Comparison of ENCODE assay signal across 12 cellular contexts in genomic region chr1:221716713-221717490, GRCh38. TPM values are rescaled to one million over a fixed set of nuclear protein-coding genes. Genes with fewer than 3 reads are reported as not detected.
DNase-seq lines count a peak whose midpoint lies in the region; ATAC-seq and TF ChIP-seq lines count a peak whose summit lies in the region.
"Had no signal": no experiment of that assay in that cellular context is flagged by ENCODE, and none has a peak within 500 bp of the region (broad histone marks: within the 10 kb centered on the region; RNA-seq: fewer than 3 reads in every experiment).

No MANE protein-coding gene starts in this region.

- peaks cover 83% of the 10 kb centered on the region for H3K4me1 Mint-ChIP-seq in dendritic cell treated with granulocyte-macrophage colony-stimulating factor and Interleukin-4, amounts not matched to agents 40 ng/mL and 50 ng/mL, for 4 days (ENCODE audit: low read depth)

- H3K27me3 ChIP-seq in cardiac muscle cell (no peaks in the 10 kb centered on the region), heart left ventricle (no peaks in the 10 kb centered on the region), muscle layer of duodenum (ENCODE audit: low read depth, low read length) (no peaks in the 10 kb centered on the region), tibial nerve (no peaks in the 10 kb centered on the region)
- H3K27me3 ChIP-seq: right atrium auricular region, upper lobe of left lung had no signal

- no peak for ATAC-seq in heart left ventricle
- ATAC-seq in GM18867 (IDR thresholded peaks at IDR 0.05; ENCODE audit: unreplicated experiment), result no peak
- no peak for ATAC-seq in HG02642 (IDR thresholded peaks at IDR 0.05; ENCODE audit: poor library complexity, unreplicated experiment)

- H3K9me3 Mint-ChIP-seq in dendritic cell treated with granulocyte-macrophage colony-stimulating factor and Interleukin-4, amounts not matched to agents 40 ng/mL and 50 ng/mL, for 4 days, result no peaks in the 10 kb centered on the region

- H3K27ac ChIP-seq in cardiac muscle cell, result peak overlapping the region; percentile 42
- peak overlapping the region in 1 of 12 donors; percentile 75 for H3K27ac ChIP-seq in heart left ventricle
- H3K27ac ChIP-seq in muscle layer of duodenum (ENCODE audit: low read length), result peak overlapping the region; percentile 50
- H3K27ac ChIP-seq in tibial nerve, result no peak overlapping the region
- H3K27ac ChIP-seq: right atrium auricular region had no signal

- H3K27ac Mint-ChIP-seq in dendritic cell treated with granulocyte-macrophage colony-stimulating factor and Interleukin-4, amounts not matched to agents 40 ng/mL and 50 ng/mL, for 4 days, result peak overlapping the region; percentile 40

- no peaks in the 10 kb centered on the region for H3K27me3 Mint-ChIP-seq in dendritic cell treated with granulocyte-macrophage colony-stimulating factor and Interleukin-4, amounts not matched to agents 40 ng/mL and 50 ng/mL, for 4 days

- H3K36me3 ChIP-seq in cardiac muscle cell (no peaks in the 10 kb centered on the region), heart left ventricle (no peaks in the 10 kb centered on the region), muscle layer of duodenum (ENCODE audit: control insufficient read depth in 1 of 2, insufficient read depth in 2 of 2, low read length in 2 of 2) (no peaks in the 10 kb centered on the region), tibial nerve (no peaks in the 10 kb centered on the region)
- H3K36me3 ChIP-seq: right atrium auricular region, upper lobe of left lung had no signal

- TF ChIP-seq CTCF in cardiac muscle cell (IDR thresholded peaks at IDR 0.05; ENCODE audit: low read depth, low read length) (no peak), heart left ventricle (IDR thresholded peaks at IDR 0.05) (no peak), tibial nerve (IDR thresholded peaks at IDR 0.05) (no peak)

- no peak overlapping the region for H3K4me3 Mint-ChIP-seq in dendritic cell treated with granulocyte-macrophage colony-stimulating factor and Interleukin-4, amounts not matched to agents 40 ng/mL and 50 ng/mL, for 4 days

- TF ChIP-seq POLR2A in heart left ventricle (IDR thresholded peaks at IDR 0.05) (no peak), tibial nerve (IDR thresholded peaks at IDR 0.05) (no peak)

- H3K9me3 ChIP-seq in cardiac muscle cell (ENCODE audit: low read depth) (no peaks in the 10 kb centered on the region), heart left ventricle (no peaks in the 10 kb centered on the region), muscle layer of duodenum (ENCODE audit: control insufficient read depth in 1 of 2, low read length in 2 of 2) (no peaks in the 10 kb centered on the region), tibial nerve (no peaks in the 10 kb centered on the region)
- H3K9me3 ChIP-seq: right atrium auricular region, upper lobe of left lung had no signal

- intact Hi-C loops in heart left ventricle (cut with DNase I), result no loop called here
- intact Hi-C loops in dendritic cell treated with granulocyte-macrophage colony-stimulating factor and Interleukin-4, amounts not matched to agents 40 ng/mL and 50 ng/mL, for 4 days (cut with micrococcal nuclease), result no loop called here

- peak in 1 of 2 donors; percentile 19 for DNase-seq in cardiac muscle cell (ENCODE audit: low read depth in 1 of 2, low spot score in 1 of 2)
- DNase-seq in heart left ventricle, result no peak
- DNase-seq in pons (ENCODE audit: low spot score), result no peak
- no peak for DNase-seq in tibial nerve (ENCODE audit: low spot score in 2 of 2)
- DNase-seq: effector CD4-positive, alpha-beta T cell; T-helper 2 cell; upper lobe of left lung had no signal

- no peak overlapping the region for H3K4me3 ChIP-seq in cardiac muscle cell
- H3K4me3 ChIP-seq in heart left ventricle, result no peak overlapping the region
- no peak overlapping the region for H3K4me3 ChIP-seq in muscle layer of duodenum (ENCODE audit: low read depth in 1 of 2, low read length in 2 of 2)
- no peak overlapping the region for H3K4me3 ChIP-seq in tibial nerve
- H3K4me3 ChIP-seq: right atrium auricular region, upper lobe of left lung had no signal

- no peaks in the 10 kb centered on the region for H3K36me3 Mint-ChIP-seq in dendritic cell treated with granulocyte-macrophage colony-stimulating factor and Interleukin-4, amounts not matched to agents 40 ng/mL and 50 ng/mL, for 4 days (ENCODE audit: low read depth)

- no peak for TF ChIP-seq EP300 in tibial nerve (IDR thresholded peaks at IDR 0.05)

- H3K4me1 ChIP-seq in cardiac muscle cell (ENCODE audit: low read depth) (peaks cover 30% of the 10 kb centered on the region), heart left ventricle (peaks cover 0 to 86% (median 4%) of the 10 kb centered on the region in 12 donors), muscle layer of duodenum (ENCODE audit: control insufficient read depth in 1 of 2, insufficient read depth in 2 of 2, low read length in 2 of 2) (peaks cover 21 to 62% of the 10 kb centered on the region in 2 donors), tibial nerve (peaks cover 0 to 23% (median 8%) of the 10 kb centered on the region in 4 donors)

- WGBS in heart left ventricle, 4 donors, result 62 to 69% (median 65%) methylated on average over 7 of the region's 7 CpGs
- 80 to 83% methylated on average over 7 of the region's 7 CpGs for WGBS in tibial nerve, 2 donors

RNA-seq across cellular contexts. Expression of gene DUSP10, which starts 25.0 kb away (rescaled TPM):
- total RNA-seq in cardiac muscle cell (13.8 and 28.8 TPM in 2 replicates), heart left ventricle (1 to 10 TPM; 2.8 to 7.1 (median 4.4) TPM), tibial nerve (1 to 10 TPM; 3.8 to 7.3 (median 4.4) TPM)
- polyA plus RNA-seq in cardiac muscle cell (14.2 and 25.4 TPM in 2 replicates), heart left ventricle (1 to 10 TPM; 2.2 to 2.7 TPM)

Comparison
In these comparisons a context has a peak if more than half of its experiments do, and no peak if none do; other contexts are left out.
1. H3K27ac ChIP-seq: peak in cardiac muscle cell (single experiment) and muscle layer of duodenum (single experiment); none in tibial nerve (0 of 4).